In genomic region chr1:54429838-54430237, GRCh38 we compare ENCODE assay signal across 21 cellular contexts. TPM values are rescaled to one million over a fixed set of nuclear protein-coding genes. Genes with fewer than 3 reads are reported as not detected.
DNase-seq lines count a peak whose midpoint lies in the region; ATAC-seq, FAIRE-seq and TF ChIP-seq lines count a peak whose summit lies in the region.
"Had no signal": no experiment of that assay in that cellular context is flagged by ENCODE, and none has a peak within 500 bp of the region (broad histone marks: within the 10 kb centered on the region; RNA-seq: fewer than 3 reads in every experiment).

No MANE protein-coding gene starts in this region.

- H3K4me3 Mint-ChIP-seq in T-helper 17 cell, result no peak overlapping the region
- H3K4me3 Mint-ChIP-seq: CD4-positive, alpha-beta T cell; HFFc6; IgD-negative memory B cell had no signal

- H3K9ac ChIP-seq in kidney (ENCODE audit: low read length in 2 of 2), result no peak overlapping the region

- H3K36me3 Mint-ChIP-seq in T-helper 17 cell (ENCODE audit: low read depth), result no peaks in the 10 kb centered on the region

- TF ChIP-seq CTCF in kidney (IDR thresholded peaks at IDR 0.05; ENCODE audit: borderline replicate concordance, extremely low read depth, insufficient read depth), result no peak
- no peak for TF ChIP-seq CTCF in ascending aorta (IDR thresholded peaks at IDR 0.05)

- no peaks in the 10 kb centered on the region for H3K27me3 ChIP-seq in ascending aorta

- peak overlapping the region; percentile 67 for H3K27ac Mint-ChIP-seq in T-helper 17 cell
- H3K27ac Mint-ChIP-seq: CD4-positive, alpha-beta T cell; HFFc6; IgD-negative memory B cell had no signal

- no peak for FAIRE-seq in kidney (lab: Jason Lieb, UNC)
- FAIRE-seq: D721Med, GM12892, GM18507, HepG2 had no signal

- DNase-seq in T-helper 17 cell, result no peak
- peak; percentile 42 for DNase-seq in kidney
- DNase-seq in posterior vena cava (ENCODE audit: low spot score), result peak; percentile 46
- DNase-seq in left ventricle myocardium superior, result no peak
- DNase-seq in ascending aorta (ENCODE audit: low spot score in 2 of 2), result no peak
- DNase-seq: ACHN; AML-193; CD4-positive, alpha-beta T cell; GDM1; GOT3; H7; HFFc6 had no signal

- no peak overlapping the region for H3K4me3 ChIP-seq in kidney (ENCODE audit: low read length in 2 of 2)
- no peak overlapping the region for H3K4me3 ChIP-seq in ascending aorta

- intact Hi-C loops in kidney (cut with DNase I), result no loop called here
- intact Hi-C loops in posterior vena cava (cut with DNase I), result no loop called here
- intact Hi-C loops in left ventricle myocardium superior (cut with micrococcal nuclease), result no loop called here
- intact Hi-C loops in ascending aorta (cut with DNase I), result no loop called here

- peaks cover 10% of the 10 kb centered on the region for H3K4me1 Mint-ChIP-seq in T-helper 17 cell
- H3K4me1 Mint-ChIP-seq: IgD-negative memory B cell had no signal

- no peaks in the 10 kb centered on the region for H3K27me3 Mint-ChIP-seq in T-helper 17 cell
- H3K27me3 Mint-ChIP-seq: CD4-positive, alpha-beta T cell had no signal

- no peak for ATAC-seq in T-helper 17 cell
- ATAC-seq in left ventricle myocardium superior, result no peak
- no peak for ATAC-seq in HG02798 (IDR thresholded peaks at IDR 0.05; ENCODE audit: poor library complexity, unreplicated experiment)
- ATAC-seq: HCT116 had no signal

- H3K36me3 ChIP-seq in kidney (ENCODE audit: control insufficient read depth in 1 of 2, insufficient read depth in 2 of 2, low read length in 2 of 2), result no peaks in the 10 kb centered on the region
- no peaks in the 10 kb centered on the region for H3K36me3 ChIP-seq in ascending aorta

- H3K27ac ChIP-seq in kidney (ENCODE audit: low read depth in 2 of 2, low read length in 2 of 2), result no peak overlapping the region
- no peak overlapping the region for H3K27ac ChIP-seq in ascending aorta
- H3K27ac ChIP-seq: C4-2B had no signal

- no peaks in the 10 kb centered on the region for H3K4me1 ChIP-seq in kidney (ENCODE audit: control insufficient read depth in 1 of 2, insufficient read depth in 1 of 2, low read depth in 1 of 2, low read length in 2 of 2)
- no peaks in the 10 kb centered on the region for H3K4me1 ChIP-seq in ascending aorta
- H3K4me1 ChIP-seq: Caco-2 had no signal

- H3K9me3 ChIP-seq in T-helper 17 cell (ENCODE audit: control insufficient read depth, low read length, poor library complexity, severe bottlenecking) (no peaks in the 10 kb centered on the region), kidney (ENCODE audit: control insufficient read depth in 1 of 2, low read length in 2 of 2) (no peaks in the 10 kb centered on the region), ascending aorta (no peaks in the 10 kb centered on the region)
- H3K9me3 ChIP-seq: Caco-2 had no signal

RNA-seq across cellular contexts. Expression of gene SSBP3, which starts 23.6 kb away (rescaled TPM):
- total RNA-seq in T-helper 17 cell (10 to 100 TPM; 64.9 to 67.4 TPM), kidney (49.6 TPM), posterior vena cava (10 to 100 TPM; 41.8 to 56.1 TPM), left ventricle myocardium superior (57.0 TPM), ascending aorta (51.0 TPM)
- polyA plus RNA-seq in kidney (ENCODE audit: insufficient read depth, low read depth, low replicate concordance), result 33.3 TPM

Comparison
In these comparisons a context has a peak if more than half of its experiments do, and no peak if none do; other contexts are left out.
1. DNase-seq: peak in kidney (single experiment) and posterior vena cava (single experiment); none in T-helper 17 cell (0 of 3), left ventricle myocardium superior (single experiment) and ascending aorta (0 of 2).